8 cellular contexts compared by ENCODE assay signal in genomic region chr5:127517480-127518318, GRCh38. TPM values are rescaled to one million over a fixed set of nuclear protein-coding genes. Genes with fewer than 3 reads are reported as not detected.
A peak's percentile ranks its signal among the peaks of the same experiment; 100 is the strongest.
DNase-seq lines count a peak whose midpoint lies in the region; ATAC-seq and TF ChIP-seq lines count a peak whose summit lies in the region.

Gene PRRC1, plus strand, starts transcription at chr5:127517640. Its CDS starts 5,840 bp downstream, at chr5:127523480.

- peak within 1 kb of the TSS; percentile 86 for H3K4me3 Mint-ChIP-seq in progenitor cell of endocrine pancreas (ENCODE audit: low read depth)

- H3K27me3 Mint-ChIP-seq in progenitor cell of endocrine pancreas, result no peaks in the 10 kb centered on the region

- peaks cover 23% of the 10 kb centered on the region for H3K36me3 Mint-ChIP-seq in progenitor cell of endocrine pancreas (ENCODE audit: insufficient read depth)

- 0 to 1% methylated on average over 78 to 80 of the region's 80 CpGs for WGBS in heart right ventricle, 2 donors

- TF ChIP-seq CTCF in GM12865 (IDR thresholded peaks at IDR 0.05; ENCODE audit: insufficient read depth, low read depth, low read length, missing control alignments) (no peak), heart right ventricle (IDR thresholded peaks at IDR 0.05) (no peak), progenitor cell of endocrine pancreas (IDR thresholded peaks at IDR 0.05; ENCODE audit: unreplicated experiment) (no peak), upper lobe of right lung (IDR thresholded peaks at IDR 0.05) (no peak)

- peaks cover 8% of the 10 kb centered on the region for H3K9me3 Mint-ChIP-seq in progenitor cell of endocrine pancreas (ENCODE audit: low read depth)

- H3K27me3 ChIP-seq in adipocyte (replicated peaks; ENCODE audit: control insufficient read depth, insufficient read depth, low read length) (no peaks in the 10 kb centered on the region), heart right ventricle (no peaks in the 10 kb centered on the region), upper lobe of right lung (no peaks in the 10 kb centered on the region)

- H3K27ac Mint-ChIP-seq in progenitor cell of endocrine pancreas, result peak within 1 kb of the TSS; percentile 95

- peak within 1 kb of the TSS; percentile 93 for H3K9ac ChIP-seq in adipocyte (ENCODE audit: low read length)

- peaks cover 12% of the 10 kb centered on the region for H3K9me3 ChIP-seq in adipocyte (ENCODE audit: control insufficient read depth, low read length)
- peaks cover 0 to 16% (median 0%) of the 10 kb centered on the region in 11 donors for H3K9me3 ChIP-seq in heart right ventricle
- peaks cover 5% of the 10 kb centered on the region for H3K9me3 ChIP-seq in upper lobe of right lung

- peak within 1 kb of the TSS; percentile 97 for H3K4me3 ChIP-seq in GM12865 (ENCODE audit: low read depth, low read length)
- H3K4me3 ChIP-seq in adipocyte (ENCODE audit: low read length), result peak within 1 kb of the TSS; percentile 93
- peak within 1 kb of the TSS; percentile 82 to 99 (median 95) for H3K4me3 ChIP-seq in heart right ventricle
- peak within 1 kb of the TSS; percentile 100 for H3K4me3 ChIP-seq in upper lobe of right lung

- H3K4me1 ChIP-seq in adipocyte (ENCODE audit: control insufficient read depth, insufficient read depth, low read length) (peaks cover 21% of the 10 kb centered on the region), heart right ventricle (peaks cover 0 to 27% (median 22%) of the 10 kb centered on the region in 9 donors), upper lobe of right lung (peaks cover 13% of the 10 kb centered on the region)

- peaks cover 25% of the 10 kb centered on the region for H3K4me1 Mint-ChIP-seq in progenitor cell of endocrine pancreas (ENCODE audit: low read depth)

- H3K27ac ChIP-seq in heart right ventricle (peak within 1 kb of the TSS in 9 of 10 donors; percentile 73 to 93 (median 80)), upper lobe of right lung (peak within 1 kb of the TSS; percentile 88)

- H3K36me3 ChIP-seq in adipocyte (ENCODE audit: control insufficient read depth, insufficient read depth, low read length, severe bottlenecking) (peaks cover 11% of the 10 kb centered on the region), heart right ventricle (peaks cover 0 to 25% (median 0%) of the 10 kb centered on the region in 9 donors), upper lobe of right lung (no peaks in the 10 kb centered on the region)

- ATAC-seq in HG02588 (IDR thresholded peaks at IDR 0.05; ENCODE audit: unreplicated experiment) (peak; percentile 89), heart right ventricle (peak; percentile 94 to 98 (median 97)), upper lobe of right lung (peak; percentile 98)

- peak; percentile 89 for DNase-seq in GM12865 (ENCODE audit: low read depth)
- DNase-seq in NCI-H1048 (lab: John Stamatoyannopoulos, UW), result peak; percentile 47
- DNase-seq in T follicular helper cell (ENCODE audit: low read depth), result peak; percentile 70
- peak; percentile 91 for DNase-seq in adipocyte (ENCODE audit: low read depth)
- DNase-seq in heart right ventricle, result peak; percentile 73 to 85
- DNase-seq in progenitor cell of endocrine pancreas (ENCODE audit: low spot score, unreplicated experiment), result peak; percentile 63
- DNase-seq in upper lobe of right lung, result peak; percentile 92

- intact Hi-C loops in heart right ventricle (cut with DNase I) (no loop called here), upper lobe of right lung (cut with DNase I) (no loop called here)

RNA-seq across cellular contexts. Expression of gene PRRC1, which starts in this region (rescaled TPM):
- total RNA-seq in heart right ventricle, result 10 to 100 TPM; 20.6 to 30.6 (median 23.8) TPM
- 10 to 100 TPM; 13.3 to 15.4 TPM for polyA plus RNA-seq in heart right ventricle
- 80.9 and 87.1 TPM in 2 replicates for total RNA-seq in progenitor cell of endocrine pancreas
- total RNA-seq in upper lobe of right lung, result 50.8 TPM

Comparison
In these comparisons a context has a peak if more than half of its experiments do, and no peak if none do; other contexts are left out.
1. Peak in every context shown above with its lines: DNase-seq, ATAC-seq, H3K4me3 ChIP-seq and H3K27ac ChIP-seq.